Comparison of ENCODE assay signal across 8 cellular contexts in the genomic region with DNA sequence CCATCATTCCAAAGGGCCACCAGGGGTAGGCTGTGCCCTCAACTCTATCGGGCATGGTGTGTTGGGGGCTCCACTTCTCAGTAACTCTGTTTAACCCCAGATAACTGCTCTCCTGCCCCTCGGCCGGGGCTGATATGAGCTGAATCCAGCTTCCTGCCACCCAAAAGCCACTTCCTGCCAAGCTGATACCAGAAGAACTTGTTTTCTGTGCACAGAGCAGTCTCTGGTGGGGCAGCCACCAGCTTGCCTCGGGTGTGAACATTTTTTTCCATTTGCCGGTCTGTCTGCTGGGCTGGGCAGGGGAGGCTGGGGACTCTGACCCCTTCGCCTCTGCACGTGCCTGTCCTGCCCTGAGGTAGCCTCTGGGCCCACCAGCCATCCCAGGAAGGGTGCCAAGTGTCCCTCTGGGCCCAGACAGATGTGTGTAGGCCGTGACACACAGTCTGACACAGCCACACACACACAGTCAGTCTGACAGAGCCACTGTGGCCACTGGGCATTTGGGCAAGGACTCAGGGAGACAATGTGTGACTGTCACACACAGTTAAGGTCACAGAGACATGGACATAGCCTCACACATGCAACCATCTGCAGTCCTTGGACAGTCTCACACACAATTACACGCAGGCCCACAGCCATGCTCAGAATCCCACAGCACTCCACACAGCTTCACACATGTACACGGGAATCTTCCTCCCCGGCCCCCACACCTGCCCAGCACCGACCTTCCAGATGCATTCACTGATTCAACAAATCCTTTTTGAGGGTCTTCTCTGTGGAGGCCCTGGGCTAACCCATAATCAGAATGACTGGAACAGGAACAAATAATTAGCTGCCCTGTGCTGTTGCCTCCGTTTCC. TPM values are rescaled to one million over a fixed set of nuclear protein-coding genes. Genes with fewer than 3 reads are reported as not detected.
DNase-seq lines count a peak whose midpoint lies in the region; ATAC-seq and TF ChIP-seq lines count a peak whose summit lies in the region.

No MANE protein-coding gene starts in this region.

- TF ChIP-seq CTCF in VCaP (conservative IDR thresholded peaks at IDR 0.05), result no peak
- TF ChIP-seq CTCF in brain (conservative IDR thresholded peaks at IDR 0.05), result no peak

- H3K4me1 Mint-ChIP-seq in brain, result peaks cover 84% of the 10 kb centered on the region

- peak overlapping the region; percentile 45 to 82 (median 63) for H3K27ac Mint-ChIP-seq in brain

- peak; percentile 67 for DNase-seq in stimulated activated CD4-positive, alpha-beta T cell treated with anti-CD3 and anti-CD28 coated beads, Interleukin-2, amount 100 ng/mL, for 24 hours
- no peak for DNase-seq in RKO (ENCODE audit: low spot score)

- peak overlapping the region in 3 of 5 experiments; percentile 3 to 41 (median 4) for H3K4me3 Mint-ChIP-seq in brain

- no peaks in the 10 kb centered on the region for H3K36me3 Mint-ChIP-seq in brain

- ATAC-seq in GM19043 (IDR thresholded peaks at IDR 0.05; ENCODE audit: low read depth, unreplicated experiment), result peak; percentile 47
- ATAC-seq in HG03025 (IDR thresholded peaks at IDR 0.05; ENCODE audit: low FRiP score, unreplicated experiment), result no peak
- ATAC-seq in GM18868 (IDR thresholded peaks at IDR 0.05; ENCODE audit: unreplicated experiment), result no peak
- no peak for ATAC-seq in GM19035 (IDR thresholded peaks at IDR 0.05; ENCODE audit: unreplicated experiment)

- H3K27ac ChIP-seq in VCaP, result peak overlapping the region; percentile 63

- no peaks in the 10 kb centered on the region for H3K9me3 Mint-ChIP-seq in brain

- no peaks in the 10 kb centered on the region for H3K27me3 Mint-ChIP-seq in brain

RNA-seq across cellular contexts. Expression of gene NOL4L, which starts 45.1 kb away (rescaled TPM):
- 36.1 TPM for polyA plus RNA-seq in brain (ENCODE audit: insufficient read depth, low read depth, low replicate concordance)
